8 cellular contexts compared by ENCODE assay signal in the genomic region with DNA sequence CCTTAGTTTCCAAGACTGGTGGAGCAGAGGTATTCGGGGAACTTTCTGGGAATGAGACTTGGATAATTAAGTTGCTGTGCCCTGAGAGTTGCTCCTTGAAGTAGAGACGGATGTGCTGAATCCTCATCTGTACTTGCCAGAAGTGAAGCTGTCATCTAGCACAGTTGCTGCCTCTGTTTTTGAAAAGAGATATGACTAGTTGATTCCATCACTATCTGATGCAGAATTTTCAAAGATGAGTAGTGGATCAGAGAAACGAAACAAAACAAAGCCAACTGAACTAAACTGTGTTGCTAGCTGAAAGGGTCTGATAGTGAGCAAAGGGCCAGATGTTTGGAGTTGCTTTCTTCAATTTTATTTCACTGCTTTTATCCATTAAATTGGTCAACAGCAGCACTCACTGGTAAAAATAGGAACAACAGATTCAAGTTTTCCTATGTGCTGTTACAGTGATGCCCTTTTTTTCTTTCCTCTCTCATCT. TPM values are rescaled to one million over a fixed set of nuclear protein-coding genes. Genes with fewer than 3 reads are reported as not detected.
DNase-seq lines count a peak whose midpoint lies in the region; ATAC-seq, FAIRE-seq and TF ChIP-seq lines count a peak whose summit lies in the region.

No MANE protein-coding gene starts in this region.

- FAIRE-seq in bronchial epithelial cell (lab: Jason Lieb, UNC): peak; percentile 13

- peak; percentile 32 for TF ChIP-seq CTCF in AG04449 (IDR thresholded peaks at IDR 0.05; ENCODE audit: insufficient read depth, low read length, missing control alignments)
- peak; percentile 45 for TF ChIP-seq CTCF in bronchial epithelial cell (IDR thresholded peaks at IDR 0.05; ENCODE audit: insufficient read depth, low read length, severe bottlenecking)

- H3K9me3 ChIP-seq in MG63: no peaks in the 10 kb centered on the region; the same call in 1 of the 2 replicates

- POLR2A ChIA-PET in AG04449 (lab: Yijun Ruan, JAX): no interaction called here

- no peak for DNase-seq in AG04449 (ENCODE audit: low read depth, low spot score)
- DNase-seq in bronchial epithelial cell (ENCODE audit: low read depth): peak; percentile 38
- peak; percentile 18 to 64 for DNase-seq in lung microvascular endothelial cell (ENCODE audit: low read depth in 2 of 2)
- no peak for DNase-seq in MG63
- DNase-seq in NCI-H774 (lab: John Stamatoyannopoulos, UW): no peak
- DNase-seq in D341Med (ENCODE audit: low spot score): no peak

- H3K36me3 ChIP-seq in bronchial epithelial cell (ENCODE audit: control insufficient read depth, insufficient read depth, low read length) (no peaks in the 10 kb centered on the region), MG63 (peaks cover 2% of the 10 kb centered on the region; the same call in 1 of the 2 replicates)

- TF ChIP-seq RAD21 in Ishikawa (IDR thresholded peaks at IDR 0.05; ENCODE audit: low read depth): peak; percentile 72

- H3K4me3 ChIP-seq in AG04449 (ENCODE audit: low read depth, low read length) (no peak overlapping the region), bronchial epithelial cell (ENCODE audit: low read depth, low read length) (no peak overlapping the region), MG63 (no peak overlapping the region)

- TF ChIP-seq EP300 in Ishikawa (IDR thresholded peaks at IDR 0.05; ENCODE audit: borderline replicate concordance): no peak

- H3K27me3 ChIP-seq in bronchial epithelial cell (ENCODE audit: control insufficient read depth, insufficient read depth, low read length) (no peaks in the 10 kb centered on the region), MG63 (no peaks in the 10 kb centered on the region)

- ATAC-seq in HG02642 (IDR thresholded peaks at IDR 0.05; ENCODE audit: poor library complexity, unreplicated experiment): no peak

- CTCF ChIA-PET in AG04449 (lab: Yijun Ruan, JAX): interaction anchor here (0.6 to 7.3 kb wide), 17 partner anchors 9 to 666 kb away, joined by 3 to 140 read pairs (median 3); a partner anchor contains a TSS

TF ChIP-seq in Ishikawa, 13 proteins besides CTCF, POLR2A, EP300 and RAD21:
- TF ChIP-seq TAF1 (IDR thresholded peaks at IDR 0.05; ENCODE audit: low read depth): no peak
TF ChIP-seq in Ishikawa: peak in this region for 0.

RNA-seq across cellular contexts. Expression of a gene that starts 52.7 kb away (rescaled TPM):
- total RNA-seq in bronchial epithelial cell (1.6 and 2.3 TPM in 2 replicates), lung microvascular endothelial cell (1.5 and 4.4 TPM in 2 replicates)
- 4.7 and 9.0 TPM in 2 replicates for total RNA-seq in MG63 (2014; rRNA removed; shearing (Covaris generic); ENCODE audit: low replicate concordance)

Comparison
In these comparisons a context has a peak if more than half of its experiments do, and no peak if none do; other contexts are left out.
1. DNase-seq: peak in bronchial epithelial cell (single experiment) and lung microvascular endothelial cell (2 of 2); none in AG04449 (single experiment), MG63 (single experiment), NCI-H774 (single experiment) and D341Med (single experiment).